14 cellular contexts compared by ENCODE assay signal in genomic region chr2:240293865-240294461, GRCh38.
DNase-seq lines count a peak whose midpoint lies in the region; ATAC-seq and TF ChIP-seq lines count a peak whose summit lies in the region.
"Had no signal": no experiment of that assay in that cellular context is flagged by ENCODE, and none has a peak within 500 bp of the region (broad histone marks: within the 10 kb centered on the region; RNA-seq: fewer than 3 reads in every experiment).

No MANE protein-coding gene starts in this region.

- H3K4me1 ChIP-seq in breast epithelium = no peaks in the 10 kb centered on the region
- H3K4me1 ChIP-seq: prostate gland had no signal

- H3K9me3 Mint-ChIP-seq in brain = no peaks in the 10 kb centered on the region
- no peaks in the 10 kb centered on the region for H3K9me3 Mint-ChIP-seq in natural killer cell treated with Interleukin-12 subunit alpha and Interleukin-12 subunit beta and Interleukin-15 and Interleukin-18, amount 100 ng/mL, for 72 hours

- H3K4me3 ChIP-seq in H7 (ENCODE audit: insufficient read depth, low read depth, low read length) (no peak overlapping the region), breast epithelium (no peak overlapping the region)
- H3K4me3 ChIP-seq: BLaER1 treated with 17β-estradiol and CSF1 and Interleukin-3, amounts not matched to agents 10 nM and 100 nM; HAP-1; prostate gland had no signal

- peaks cover 5% of the 10 kb centered on the region for H3K27me3 Mint-ChIP-seq in brain
- no peaks in the 10 kb centered on the region for H3K27me3 Mint-ChIP-seq in natural killer cell treated with Interleukin-12 subunit alpha and Interleukin-12 subunit beta and Interleukin-15 and Interleukin-18, amount 100 ng/mL, for 72 hours

- H3K4me3 Mint-ChIP-seq in brain = no peak overlapping the region
- H3K4me3 Mint-ChIP-seq in natural killer cell treated with Interleukin-12 subunit alpha and Interleukin-12 subunit beta and Interleukin-15 and Interleukin-18, amount 100 ng/mL, for 72 hours = no peak overlapping the region

- H3K36me3 ChIP-seq in H7 (replicated peaks; ENCODE audit: control insufficient read depth, insufficient read depth, low read length) (no peaks in the 10 kb centered on the region), breast epithelium (no peaks in the 10 kb centered on the region)
- H3K36me3 ChIP-seq: BLaER1 treated with 17β-estradiol and CSF1 and Interleukin-3, amounts not matched to agents 10 nM and 100 nM; HAP-1; prostate gland had no signal

- H3K9me3 ChIP-seq in breast epithelium = no peaks in the 10 kb centered on the region
- H3K9me3 ChIP-seq: BLaER1 treated with 17β-estradiol and CSF1 and Interleukin-3, amounts not matched to agents 10 nM and 100 nM; HAP-1; prostate gland had no signal

- no peak for ATAC-seq in natural killer cell treated with Interleukin-12 subunit alpha and Interleukin-12 subunit beta and Interleukin-15 and Interleukin-18, amount 100 ng/mL, for 72 hours
- ATAC-seq in HG03095 (IDR thresholded peaks at IDR 0.05; ENCODE audit: unreplicated experiment) = no peak

- intact Hi-C loops in breast epithelium (cut with DNase I; ENCODE audit: low total_unique reads) = no loop called here

- no peak overlapping the region for H3K27ac ChIP-seq in breast epithelium
- H3K27ac ChIP-seq: BLaER1 treated with 17β-estradiol and CSF1 and Interleukin-3, amounts not matched to agents 10 nM and 100 nM; prostate gland had no signal

- H3K4me1 Mint-ChIP-seq in brain = peaks cover 86% of the 10 kb centered on the region
- H3K4me1 Mint-ChIP-seq in natural killer cell treated with Interleukin-12 subunit alpha and Interleukin-12 subunit beta and Interleukin-15 and Interleukin-18, amount 100 ng/mL, for 72 hours (ENCODE audit: low read depth in 2 of 2) = no peaks in the 10 kb centered on the region

- TF ChIP-seq CTCF in brain (conservative IDR thresholded peaks at IDR 0.05) (no peak), breast epithelium (IDR thresholded peaks at IDR 0.05) (no peak)

- H3K27me3 ChIP-seq in H7 (ENCODE audit: control insufficient read depth, insufficient read depth, low read length) = no peaks in the 10 kb centered on the region
- H3K27me3 ChIP-seq in breast epithelium = no peaks in the 10 kb centered on the region
- H3K27me3 ChIP-seq: BLaER1 treated with 17β-estradiol and CSF1 and Interleukin-3, amounts not matched to agents 10 nM and 100 nM had no signal

- peak; percentile 53 for DNase-seq in H7
- DNase-seq in NCI-H2029 (lab: John Stamatoyannopoulos, UW) = peak; percentile 29
- DNase-seq in myocyte (ENCODE audit: low read depth) = peak; percentile 95
- DNase-seq in breast epithelium (ENCODE audit: low spot score in 2 of 2) = no peak
- DNase-seq in natural killer cell treated with Interleukin-12 subunit alpha and Interleukin-12 subunit beta and Interleukin-15 and Interleukin-18, amount 100 ng/mL, for 72 hours (ENCODE audit: low spot score) = no peak
- no peak for DNase-seq in kidney tubule cell (ENCODE audit: low spot score)
- DNase-seq: activated gamma-delta T cell, cortex of kidney, NCI-H1694 had no signal

- no peaks in the 10 kb centered on the region for H3K36me3 Mint-ChIP-seq in brain
- no peaks in the 10 kb centered on the region for H3K36me3 Mint-ChIP-seq in natural killer cell treated with Interleukin-12 subunit alpha and Interleukin-12 subunit beta and Interleukin-15 and Interleukin-18, amount 100 ng/mL, for 72 hours

- peak overlapping the region; percentile 20 to 69 (median 31) for H3K27ac Mint-ChIP-seq in brain
- H3K27ac Mint-ChIP-seq in natural killer cell treated with Interleukin-12 subunit alpha and Interleukin-12 subunit beta and Interleukin-15 and Interleukin-18, amount 100 ng/mL, for 72 hours = no peak overlapping the region

- no peak for TF ChIP-seq POLR2A in breast epithelium (IDR thresholded peaks at IDR 0.05)

Comparison
In these comparisons a context has a peak if more than half of its experiments do, and no peak if none do; other contexts are left out.
1. DNase-seq: peak in H7 (single experiment), NCI-H2029 (single experiment) and myocyte (single experiment); none in breast epithelium (0 of 2), natural killer cell treated with Interleukin-12 subunit alpha and Interleukin-12 subunit beta and Interleukin-15 and Interleukin-18, amount 100 ng/mL, for 72 hours (single experiment) and kidney tubule cell (single experiment).
2. H3K27ac Mint-ChIP-seq: peak in brain (5 of 5); none in natural killer cell treated with Interleukin-12 subunit alpha and Interleukin-12 subunit beta and Interleukin-15 and Interleukin-18, amount 100 ng/mL, for 72 hours (0 of 2).